Comparison of ENCODE assay signal across 12 cellular contexts in the genomic region with DNA sequence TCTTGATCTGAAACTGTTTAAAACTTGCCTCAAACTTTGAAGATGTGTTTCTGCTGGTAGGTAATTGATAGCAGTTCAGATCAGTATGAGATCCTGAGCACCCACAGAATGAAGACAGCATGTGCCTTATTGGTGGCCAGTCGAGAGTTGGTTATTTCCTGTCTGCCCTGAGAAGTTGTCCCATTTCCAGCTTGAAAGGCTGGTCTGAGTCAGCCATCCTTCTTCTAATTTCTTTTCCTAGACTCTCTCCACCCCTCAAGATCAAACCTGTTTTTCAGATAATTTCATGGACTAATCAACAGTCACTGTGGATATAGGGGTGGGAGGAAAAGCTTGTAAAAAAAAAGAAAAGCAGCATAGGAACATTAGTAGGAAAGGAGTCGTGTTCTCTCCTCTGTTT.
DNase-seq lines count a peak whose midpoint lies in the region; ATAC-seq lines count a peak whose summit lies in the region.
"Had no signal": no experiment of that assay in that cellular context is flagged by ENCODE, and none has a peak within 500 bp of the region (broad histone marks: within the 10 kb centered on the region; RNA-seq: fewer than 3 reads in every experiment).

No MANE protein-coding gene starts in this region.

- H3K27ac Mint-ChIP-seq in activated CD4-positive, alpha-beta T cell treated with anti-CD3 and anti-CD28 coated beads for 36 hours: peak overlapping the region; percentile 70
- H3K27ac Mint-ChIP-seq in T-cell: peak overlapping the region; percentile 53
- H3K27ac Mint-ChIP-seq in stimulated activated effector memory CD8-positive, alpha-beta T cell treated with anti-CD3 and anti-CD28 coated beads, Interleukin-12 subunit alpha, Interleukin-12 subunit beta, amount 100 ng/mL, for 72 hours: peak overlapping the region; percentile 48
- H3K27ac Mint-ChIP-seq: brain had no signal

- H3K4me1 Mint-ChIP-seq in activated CD4-positive, alpha-beta T cell treated with anti-CD3 and anti-CD28 coated beads for 36 hours: peaks cover 89% of the 10 kb centered on the region
- H3K4me1 Mint-ChIP-seq in T-cell: peaks cover 79 to 91% (median 89%) of the 10 kb centered on the region in 3 donors
- peaks cover 79% of the 10 kb centered on the region for H3K4me1 Mint-ChIP-seq in stimulated activated effector memory CD8-positive, alpha-beta T cell treated with anti-CD3 and anti-CD28 coated beads, Interleukin-12 subunit alpha, Interleukin-12 subunit beta, amount 100 ng/mL, for 72 hours

- peaks cover 49% of the 10 kb centered on the region for H3K36me3 Mint-ChIP-seq in activated CD4-positive, alpha-beta T cell treated with anti-CD3 and anti-CD28 coated beads for 36 hours (ENCODE audit: low read depth)
- H3K36me3 Mint-ChIP-seq in T-cell: peaks cover 57% of the 10 kb centered on the region
- peaks cover 33% of the 10 kb centered on the region for H3K36me3 Mint-ChIP-seq in stimulated activated effector memory CD8-positive, alpha-beta T cell treated with anti-CD3 and anti-CD28 coated beads, Interleukin-12 subunit alpha, Interleukin-12 subunit beta, amount 100 ng/mL, for 72 hours
- H3K36me3 Mint-ChIP-seq: brain had no signal

- H3K4me3 Mint-ChIP-seq in activated CD4-positive, alpha-beta T cell treated with anti-CD3 and anti-CD28 coated beads for 36 hours: no peak overlapping the region
- no peak overlapping the region for H3K4me3 Mint-ChIP-seq in T-cell
- no peak overlapping the region for H3K4me3 Mint-ChIP-seq in stimulated activated effector memory CD8-positive, alpha-beta T cell treated with anti-CD3 and anti-CD28 coated beads, Interleukin-12 subunit alpha, Interleukin-12 subunit beta, amount 100 ng/mL, for 72 hours
- H3K4me3 Mint-ChIP-seq: brain had no signal

- no peaks in the 10 kb centered on the region for H3K9me3 Mint-ChIP-seq in activated CD4-positive, alpha-beta T cell treated with anti-CD3 and anti-CD28 coated beads for 36 hours (ENCODE audit: low read depth)
- no peaks in the 10 kb centered on the region for H3K9me3 Mint-ChIP-seq in T-cell
- no peaks in the 10 kb centered on the region for H3K9me3 Mint-ChIP-seq in stimulated activated effector memory CD8-positive, alpha-beta T cell treated with anti-CD3 and anti-CD28 coated beads, Interleukin-12 subunit alpha, Interleukin-12 subunit beta, amount 100 ng/mL, for 72 hours
- H3K9me3 Mint-ChIP-seq: brain had no signal

- H3K27me3 Mint-ChIP-seq in activated CD4-positive, alpha-beta T cell treated with anti-CD3 and anti-CD28 coated beads for 36 hours: no peaks in the 10 kb centered on the region
- no peaks in the 10 kb centered on the region for H3K27me3 Mint-ChIP-seq in T-cell

- no peak for ATAC-seq in activated CD4-positive, alpha-beta T cell treated with anti-CD3 and anti-CD28 coated beads for 36 hours
- ATAC-seq in T-cell (replicated peaks in 1 of 4) (peak in 1 of 4 experiments; percentile 24), esophagus mucosa (peak; percentile 47), HG03439 (IDR thresholded peaks at IDR 0.05; ENCODE audit: unreplicated experiment) (no peak), HG03520 (IDR thresholded peaks at IDR 0.05; ENCODE audit: unreplicated experiment) (no peak)
- ATAC-seq in stimulated activated effector memory CD8-positive, alpha-beta T cell treated with anti-CD3 and anti-CD28 coated beads, Interleukin-12 subunit alpha, Interleukin-12 subunit beta, amount 100 ng/mL, for 72 hours: no peak

- DNase-seq in activated CD4-positive, alpha-beta T cell treated with anti-CD3 and anti-CD28 coated beads for 36 hours: no peak
- DNase-seq in activated CD4-positive, alpha-beta T cell treated with anti-CD3 and anti-CD28 coated beads for 1 hour: no peak
- DNase-seq in T-cell: no peak
- no peak for DNase-seq in stimulated activated effector memory CD8-positive, alpha-beta T cell treated with anti-CD3 and anti-CD28 coated beads, Interleukin-12 subunit alpha, Interleukin-12 subunit beta, amount 100 ng/mL, for 72 hours (ENCODE audit: low spot score in 2 of 2)
- DNase-seq in epidermal melanocyte (ENCODE audit: insufficient read length, low spot score): no peak
- DNase-seq: activated CD8-positive, alpha-beta memory T cell treated with anti-CD3 and anti-CD28 coated beads for 24 hours; KG1; kidney glomerular epithelial cell had no signal

- CTCF ChIA-PET in activated CD4-positive, alpha-beta T cell treated with anti-CD3 and anti-CD28 coated beads for 36 hours (lab: Charles Lee): interaction anchor here (0.6 to 1.1 kb wide), 5 partner anchors 12 to 181 kb away, joined by 3 read pairs; no protein-coding TSS in a partner anchor
- CTCF ChIA-PET in T-cell (lab: Charles Lee): interaction anchor here (0.6 to 1.4 kb wide), 3 partner anchors 12 to 58 kb away, joined by 3 to 7 read pairs (median 3); no protein-coding TSS in a partner anchor

- intact Hi-C loops in activated CD4-positive, alpha-beta T cell treated with anti-CD3 and anti-CD28 coated beads for 36 hours (cut with DNase I, micrococcal nuclease): no loop called here

- POLR2A ChIA-PET in activated CD4-positive, alpha-beta T cell treated with anti-CD3 and anti-CD28 coated beads for 36 hours (lab: Charles Lee): interaction anchor here (0.6 kb wide), 2 partner anchors 50 to 423 kb away, joined by 3 to 5 read pairs; no protein-coding TSS in a partner anchor
- POLR2A ChIA-PET in T-cell (lab: Charles Lee): interaction anchor here in 1 of 2 donors (1.4 kb wide), 1 partner anchor 10 kb away, joined by 3 read pairs; no protein-coding TSS in a partner anchor
